15 cellular contexts compared by ENCODE assay signal in genomic region chr20:44703183-44703925, GRCh38. TPM values are rescaled to one million over a fixed set of nuclear protein-coding genes. Genes with fewer than 3 reads are reported as not detected.
DNase-seq lines count a peak whose midpoint lies in the region; ATAC-seq and TF ChIP-seq lines count a peak whose summit lies in the region.
"Had no signal": no experiment of that assay in that cellular context is flagged by ENCODE, and none has a peak within 500 bp of the region (broad histone marks: within the 10 kb centered on the region; RNA-seq: fewer than 3 reads in every experiment).

No MANE protein-coding gene starts in this region.

- no peak for TF ChIP-seq CTCF in spleen (IDR thresholded peaks at IDR 0.05 in 8 of 11, conservative IDR thresholded peaks at IDR 0.05 in 3 of 11)

- H3K27ac ChIP-seq in angular gyrus (ENCODE audit: low read depth, low read length) = peak overlapping the region; percentile 79
- H3K27ac ChIP-seq in spleen = peak overlapping the region in 6 of 8 donors; percentile 26 to 65 (median 49)
- H3K27ac ChIP-seq: SK-N-MC had no signal

- WGBS in spleen, 5 donors = 57 to 66% (median 65%) methylated on average over 11 to 12 of the region's 12 CpGs

- H3K27me3 ChIP-seq in spleen (replicated peaks in 1 of 7) = peaks cover 0 to 7% (median 0%) of the 10 kb centered on the region in 7 donors
- H3K27me3 ChIP-seq in MG63 = no peaks in the 10 kb centered on the region

- peak; percentile 17 to 42 for ATAC-seq in left cardiac atrium
- ATAC-seq: WTC11 had no signal

- no peak for TF ChIP-seq POLR2A in spleen (IDR thresholded peaks at IDR 0.05)

- intact Hi-C loops in left cardiac atrium (cut with DNase I) (no loop called here), spleen (cut with DNase I; ENCODE audit: low total_unique reads) (no loop called here)

- H3K36me3 ChIP-seq in spleen = no peaks in the 10 kb centered on the region
- H3K36me3 ChIP-seq in MG63 = no peaks in the 10 kb centered on the region

- H3K4me3 ChIP-seq in spleen = no peak overlapping the region
- H3K4me3 ChIP-seq in MG63 = no peak overlapping the region
- H3K4me3 ChIP-seq: SK-N-MC had no signal

- H3K4me1 ChIP-seq in spleen = peaks cover 3 to 30% (median 14%) of the 10 kb centered on the region in 6 donors

- H3K9me3 ChIP-seq in spleen = no peaks in the 10 kb centered on the region
- no peaks in the 10 kb centered on the region for H3K9me3 ChIP-seq in MG63

- DNase-seq in ELR (ENCODE audit: low read depth) (peak; percentile 40), left cardiac atrium (no peak), spleen (no peak), MG63 (no peak), islet precursor cell (no peak)
- DNase-seq in stimulated activated CD4-positive, alpha-beta T cell treated with anti-CD3 and anti-CD28 coated beads, Interleukin-15, amount 100 ng/mL, for 24 hours = no peak
- no peak for DNase-seq in stimulated activated naive CD4-positive, alpha-beta T cell treated with Interleukin-2 at 50 U/mL for 16 hours (lab: John Stamatoyannopoulos, UW)
- DNase-seq: activated CD8-positive, alpha-beta memory T cell treated with anti-CD3 and anti-CD28 coated beads, Interleukin-2, amount 50 U/mL, for 48 hours; cortex of kidney; trophoblast cell had no signal

RNA-seq across cellular contexts. Expression of gene CCN5, which starts 11.8 kb away (rescaled TPM):
- 10 to 100 TPM; 25.1 to 63.6 TPM for total RNA-seq in left cardiac atrium
- 1 to 10 TPM in 4 of 7 donors, under 1 TPM in 2, not detected in 1; 0.51 to 7.4 (median 1.5) TPM for total RNA-seq in spleen
- polyA plus RNA-seq in spleen = 10 to 100 TPM in 1 of 3 donors, 1 to 10 TPM in 2; 1.3 to 10.6 (median 5.7) TPM
- total RNA-seq in MG63 (2014; rRNA removed; shearing (Covaris generic); ENCODE audit: low replicate concordance) = 0.07 TPM in 1 of 2 replicates, not detected in the other
- total RNA-seq: Daoy had no signal

RNA-seq across cellular contexts. Expression of gene KCNK15, which starts 42.3 kb away (rescaled TPM):
- total RNA-seq in left cardiac atrium (1 to 10 TPM; 2.2 to 2.6 TPM), spleen (under 1 TPM in 5 of 7 donors, not detected in 2; 0.17 to 0.92 (median 0.47) TPM)
- polyA plus RNA-seq in spleen = under 1 TPM in 2 of 3 donors, not detected in 1; 0.06 to 0.08 TPM
- not detected in 2 replicates for total RNA-seq in MG63 (2014; rRNA removed; shearing (Covaris generic); ENCODE audit: low replicate concordance)
- total RNA-seq: Daoy, M059J had no signal

RNA-seq across cellular contexts. Expression of gene ADA, which starts 51.9 kb away (rescaled TPM):
- 10 to 100 TPM; 11.3 to 12.2 TPM for total RNA-seq in left cardiac atrium
- 10 to 100 TPM; 18.8 to 30.4 (median 21.0) TPM for total RNA-seq in spleen
- polyA plus RNA-seq in spleen = 10 to 100 TPM; 14.8 to 25.0 (median 24.1) TPM
- 28.4 and 41.4 TPM in 2 replicates for total RNA-seq in MG63 (2014; rRNA removed; shearing (Covaris generic); ENCODE audit: low replicate concordance)
